ENCODE assay signal across 28 cellular contexts in genomic region chr2:160741815-160742214, GRCh38.
"Had no signal": no experiment of that assay in that cellular context is flagged by ENCODE, and none has a peak within 500 bp of the region (broad histone marks: within the 10 kb centered on the region; RNA-seq: fewer than 3 reads in every experiment).

No MANE protein-coding gene starts in this region.

- H3K4me3 Mint-ChIP-seq: endodermal cell, memory B cell, mesothelial cell of epicardium, naive B cell, nephron had no signal

- H3K4me3 ChIP-seq: coronary artery, hepatocyte, left ventricle myocardium inferior, lower lobe of right lung, pancreas, prostate gland, right lobe of liver, spleen, stomach, thoracic aorta, transverse colon had no signal

- H3K4me2 ChIP-seq: hepatocyte had no signal

- H3K4me1 Mint-ChIP-seq: endodermal cell, memory B cell, naive B cell had no signal

- H3K27me3 ChIP-seq: hepatocyte, right lobe of liver, spleen, stomach, transverse colon had no signal

- H2AFZ ChIP-seq: hepatocyte had no signal

- DNase-seq: effector CD4-positive, alpha-beta T cell; endodermal cell; erythroblast; foreskin melanocyte; kidney; left cardiac atrium; left ventricle myocardium inferior; lower lobe of right lung; naive B cell; occipital lobe; pancreas; retina; right lobe of liver; spleen; stimulated activated CD4-positive, alpha-beta T cell treated with anti-CD3 and anti-CD28 coated beads, Interleukin-15, amount 100 ng/mL, for 24 hours; stimulated activated CD4-positive, alpha-beta T cell treated with anti-CD3 and anti-CD28 coated beads, Interleukin-1b, Interleukin-23, amount 100 ng/mL, for 48 hours; stimulated activated CD4-positive, alpha-beta T cell treated with anti-CD3 and anti-CD28 coated beads, Interleukin-4, amount 100 ng/mL, for 24 hours; stimulated activated naive CD4-positive, alpha-beta T cell; stomach; substantia nigra; transverse colon had no signal

- H3K36me3 ChIP-seq: left ventricle myocardium inferior, lower lobe of right lung, pancreas, prostate gland, right lobe of liver, spleen, stomach, thoracic aorta, transverse colon had no signal

- H3K9me3 Mint-ChIP-seq: endodermal cell, memory B cell, mesothelial cell of epicardium, nephron had no signal

- H3K27ac Mint-ChIP-seq: endodermal cell, memory B cell, mesothelial cell of epicardium had no signal

- H3K36me3 Mint-ChIP-seq: memory B cell, mesothelial cell of epicardium, naive B cell had no signal

- H3K4me1 ChIP-seq: left ventricle myocardium inferior, lower lobe of right lung, pancreas, prostate gland, right lobe of liver, spleen, stomach, transverse colon had no signal

- ATAC-seq: left cardiac atrium, lower lobe of right lung, pancreas, right lobe of liver had no signal

- H3K27ac ChIP-seq: coronary artery, hepatocyte, left ventricle myocardium inferior, lower lobe of right lung, pancreas, prostate gland, right lobe of liver, spleen, stomach, thoracic aorta, transverse colon had no signal

- H3K9me3 ChIP-seq: left ventricle myocardium inferior, lower lobe of right lung, pancreas, prostate gland, right lobe of liver, spleen, stomach, thoracic aorta, transverse colon had no signal

- H3K79me2 ChIP-seq: hepatocyte had no signal
